ENCODE assay signal across 19 cellular contexts in the genomic region with DNA sequence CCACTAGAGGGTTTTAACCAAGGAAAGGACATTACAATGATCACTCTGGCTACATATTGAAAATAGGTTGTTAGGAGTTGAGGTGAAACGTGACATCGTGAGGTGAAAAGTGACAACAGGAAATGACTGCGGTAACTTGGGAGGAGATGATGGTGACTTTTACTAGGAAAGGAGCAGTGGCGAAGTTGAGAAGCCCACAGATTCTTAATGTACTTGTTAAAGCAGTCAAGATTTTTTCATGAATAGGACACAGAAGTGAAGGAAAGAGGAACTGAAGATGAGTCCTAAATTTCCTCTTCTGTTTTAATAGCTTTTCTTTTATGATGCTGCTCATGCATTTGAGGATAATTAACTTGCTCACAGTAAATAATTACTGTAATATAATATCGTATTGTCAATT. TPM values are rescaled to one million over a fixed set of nuclear protein-coding genes. Genes with fewer than 3 reads are reported as not detected.
DNase-seq lines count a peak whose midpoint lies in the region; ATAC-seq and TF ChIP-seq lines count a peak whose summit lies in the region.
"Had no signal": no experiment of that assay in that cellular context is flagged by ENCODE, and none has a peak within 500 bp of the region (broad histone marks: within the 10 kb centered on the region; RNA-seq: fewer than 3 reads in every experiment).

No MANE protein-coding gene starts in this region.

- peaks cover 71% of the 10 kb centered on the region for H3K36me3 Mint-ChIP-seq in CD8-positive, alpha-beta T cell
- peaks cover 22% of the 10 kb centered on the region for H3K36me3 Mint-ChIP-seq in activated CD8-positive, alpha-beta T cell treated with anti-CD3 and anti-CD28 coated beads, Interleukin-2, amount 10 ng/mL, durations not matched to agents 7 days and 5 days (ENCODE audit: low read depth)

- no peak overlapping the region for H4K91ac ChIP-seq in neuronal stem cell (ENCODE audit: low read depth, low read length, poor library complexity)

- no peak overlapping the region for H2BK120ac ChIP-seq in neuronal stem cell (ENCODE audit: low read depth, low read length)

- no peak overlapping the region for H3K14ac ChIP-seq in neuronal stem cell (ENCODE audit: low read length)

- H3K18ac ChIP-seq in neuronal stem cell (ENCODE audit: low read length): no peak overlapping the region

- no peaks in the 10 kb centered on the region for H4K20me1 ChIP-seq in PC-3 (ENCODE audit: low read length)
- H4K20me1 ChIP-seq: BLaER1 treated with 17β-estradiol and CSF1 and Interleukin-3, amounts not matched to agents 10 nM and 100 nM had no signal

- no peak overlapping the region for H2AFZ ChIP-seq in neuronal stem cell (ENCODE audit: low read length)
- no peak overlapping the region for H2AFZ ChIP-seq in PC-3 (ENCODE audit: low read length)
- H2AFZ ChIP-seq: GM23248 had no signal

- CTCF ChIA-PET in CD8-positive, alpha-beta T cell (lab: Charles Lee): no interaction called here
- CTCF ChIA-PET in activated CD8-positive, alpha-beta T cell treated with anti-CD3 and anti-CD28 coated beads, Interleukin-2, amount 10 ng/mL, durations not matched to agents 7 days and 5 days (lab: Charles Lee): no interaction called here
- CTCF ChIA-PET in PC-3 (lab: Charles Lee): no interaction called here

- no peak overlapping the region for H3K23ac ChIP-seq in neuronal stem cell (ENCODE audit: low read depth, low read length, poor library complexity)

- no peaks in the 10 kb centered on the region for H3K9me2 ChIP-seq in PC-3 (replicated peaks; ENCODE audit: low read length)

- H3K27me3 Mint-ChIP-seq in CD8-positive, alpha-beta T cell (ENCODE audit: low read depth): no peaks in the 10 kb centered on the region
- H3K27me3 Mint-ChIP-seq in activated CD8-positive, alpha-beta T cell treated with anti-CD3 and anti-CD28 coated beads, Interleukin-2, amount 10 ng/mL, durations not matched to agents 7 days and 5 days (ENCODE audit: low read depth): no peaks in the 10 kb centered on the region
- H3K27me3 Mint-ChIP-seq: IgD-negative memory B cell had no signal

- H3K27ac Mint-ChIP-seq in CD8-positive, alpha-beta T cell: peak overlapping the region; percentile 28
- H3K27ac Mint-ChIP-seq in activated CD8-positive, alpha-beta T cell treated with anti-CD3 and anti-CD28 coated beads, Interleukin-2, amount 10 ng/mL, durations not matched to agents 7 days and 5 days: peak overlapping the region; percentile 47

- peaks cover 11% of the 10 kb centered on the region for H3K4me1 Mint-ChIP-seq in CD8-positive, alpha-beta T cell (ENCODE audit: low read depth)
- peaks cover 11% of the 10 kb centered on the region for H3K4me1 Mint-ChIP-seq in activated CD8-positive, alpha-beta T cell treated with anti-CD3 and anti-CD28 coated beads, Interleukin-2, amount 10 ng/mL, durations not matched to agents 7 days and 5 days (ENCODE audit: low read depth)

- no peak overlapping the region for H3K27ac ChIP-seq in CD8-positive, alpha-beta T cell (ENCODE audit: low read depth, low read length)
- H3K27ac ChIP-seq in neuronal stem cell (replicated peaks; ENCODE audit: low read length): no peak overlapping the region
- no peak overlapping the region for H3K27ac ChIP-seq in effector memory CD4-positive, alpha-beta T cell (ENCODE audit: insufficient read depth, low read length, poor library complexity, severe bottlenecking)
- H3K27ac ChIP-seq in PC-3 (ENCODE audit: low read length): no peak overlapping the region
- H3K27ac ChIP-seq: BLaER1 treated with 17β-estradiol and CSF1 and Interleukin-3, amounts not matched to agents 10 nM and 100 nM; GM23248; SJSA1 had no signal

- H2BK15ac ChIP-seq in neuronal stem cell (ENCODE audit: low read length): no peak overlapping the region

- H3K9me3 ChIP-seq in CD8-positive, alpha-beta T cell (ENCODE audit: low read length): no peaks in the 10 kb centered on the region
- H3K9me3 ChIP-seq in neuronal stem cell (replicated peaks in 1 of 2; ENCODE audit: control insufficient read depth in 2 of 2, insufficient read depth in 1 of 2, low read depth in 1 of 2, low read length in 2 of 2) (peaks cover 0 to 6% of the 10 kb centered on the region in 2 donors), PC-3 (ENCODE audit: low read length) (no peaks in the 10 kb centered on the region)
- no peaks in the 10 kb centered on the region for H3K9me3 ChIP-seq in effector memory CD4-positive, alpha-beta T cell (ENCODE audit: control insufficient read depth, low read length)
- H3K9me3 ChIP-seq: MG63, SJSA1 had no signal

- no peaks in the 10 kb centered on the region for H3K27me3 ChIP-seq in CD8-positive, alpha-beta T cell (ENCODE audit: insufficient read depth, low read length)
- H3K27me3 ChIP-seq in neuronal stem cell (ENCODE audit: control insufficient read depth in 3 of 3, insufficient read depth in 3 of 3, low read depth in 1 of 3, low read length in 3 of 3) (no peaks in the 10 kb centered on the region), PC-3 (ENCODE audit: low read length) (no peaks in the 10 kb centered on the region)
- H3K27me3 ChIP-seq in effector memory CD4-positive, alpha-beta T cell (replicated peaks; ENCODE audit: control insufficient read depth, insufficient read depth, low read length, poor library complexity, severe bottlenecking): no peaks in the 10 kb centered on the region
- H3K27me3 ChIP-seq: BLaER1 treated with 17β-estradiol and CSF1 and Interleukin-3, amounts not matched to agents 10 nM and 100 nM; MG63; SJSA1 had no signal

- H3K4me3 ChIP-seq in CD8-positive, alpha-beta T cell (ENCODE audit: low read depth, low read length): no peak overlapping the region
- no peak overlapping the region for H3K4me3 ChIP-seq in neuronal stem cell (ENCODE audit: low read length in 2 of 2)
- no peak overlapping the region for H3K4me3 ChIP-seq in effector memory CD4-positive, alpha-beta T cell (ENCODE audit: insufficient read depth, low read depth, low read length, poor library complexity, severe bottlenecking)
- no peak overlapping the region for H3K4me3 ChIP-seq in PC-3 (ENCODE audit: low read length)
- H3K4me3 ChIP-seq: BLaER1 treated with 17β-estradiol and CSF1 and Interleukin-3, amounts not matched to agents 10 nM and 100 nM; GM23248; MG63; SJSA1 had no signal

- intact Hi-C loops in CD8-positive, alpha-beta T cell (cut with DNase I, micrococcal nuclease): no loop called here
- intact Hi-C loops in PC-3 (cut with micrococcal nuclease): no loop called here

- H3F3A ChIP-seq in PC-3 (ENCODE audit: low read length, unreplicated experiment): no peaks in the 10 kb centered on the region

- H3K9ac ChIP-seq in neuronal stem cell (ENCODE audit: low read depth, low read length, poor library complexity) (no peak overlapping the region), PC-3 (ENCODE audit: low read length) (no peak overlapping the region)
- H3K9ac ChIP-seq: BLaER1 treated with 17β-estradiol and CSF1 and Interleukin-3, amounts not matched to agents 10 nM and 100 nM; GM23248 had no signal

- in situ Hi-C loops in KBM-7 (cut with MboI; ENCODE audit: low pct_unique_long_range_greater_than_20kb, low sequenced_read_pairs): no loop called here

- no peak overlapping the region for H3K4me3 Mint-ChIP-seq in CD8-positive, alpha-beta T cell
- no peak overlapping the region for H3K4me3 Mint-ChIP-seq in activated CD8-positive, alpha-beta T cell treated with anti-CD3 and anti-CD28 coated beads, Interleukin-2, amount 10 ng/mL, durations not matched to agents 7 days and 5 days
- H3K4me3 Mint-ChIP-seq: IgD-negative memory B cell had no signal

- H2BK5ac ChIP-seq in neuronal stem cell (ENCODE audit: low read length): no peak overlapping the region

- peaks cover 3% of the 10 kb centered on the region for H3K79me1 ChIP-seq in neuronal stem cell (ENCODE audit: low read depth, low read length)

- WGBS in neuronal stem cell (ENCODE audit: extremely low coverage in 2 of 2, insufficient read length in 2 of 2, insufficient replicate concordance in 1 of 2), 2 donors: no CpG with 5 or more reads among the region's 5 CpGs

- H2AK5ac ChIP-seq in neuronal stem cell (ENCODE audit: low read depth, low read length): no peak overlapping the region

- H3K4me2 ChIP-seq in neuronal stem cell (ENCODE audit: insufficient read depth, low read length, poor library complexity, severe bottlenecking): no peak overlapping the region
- no peak overlapping the region for H3K4me2 ChIP-seq in PC-3 (ENCODE audit: low read length)
- H3K4me2 ChIP-seq: BLaER1 treated with 17β-estradiol and CSF1 and Interleukin-3, amounts not matched to agents 10 nM and 100 nM had no signal

- no peaks in the 10 kb centered on the region for H3K9me3 Mint-ChIP-seq in CD8-positive, alpha-beta T cell
- H3K9me3 Mint-ChIP-seq in activated CD8-positive, alpha-beta T cell treated with anti-CD3 and anti-CD28 coated beads, Interleukin-2, amount 10 ng/mL, durations not matched to agents 7 days and 5 days (ENCODE audit: insufficient read depth): peaks cover 4% of the 10 kb centered on the region
- H3K9me3 Mint-ChIP-seq: IgD-negative memory B cell had no signal

- POLR2A ChIA-PET in CD8-positive, alpha-beta T cell (lab: Charles Lee): no interaction called here
- POLR2A ChIA-PET in activated CD8-positive, alpha-beta T cell treated with anti-CD3 and anti-CD28 coated beads, Interleukin-2, amount 10 ng/mL, durations not matched to agents 7 days and 5 days (lab: Charles Lee): no interaction called here
- POLR2A ChIA-PET in PC-3 (lab: Charles Lee; ENCODE audit: unreplicated experiment): no interaction called here

- no peak for ATAC-seq in CD8-positive, alpha-beta T cell
- peak; percentile 51 for ATAC-seq in activated CD8-positive, alpha-beta T cell treated with anti-CD3 and anti-CD28 coated beads, Interleukin-2, amount 10 ng/mL, durations not matched to agents 7 days and 5 days
- ATAC-seq in PC-3 (no peak), GM18909 (IDR thresholded peaks at IDR 0.05; ENCODE audit: poor library complexity, unreplicated experiment) (no peak)

- H3K79me2 ChIP-seq in PC-3 (ENCODE audit: low read length): no peaks in the 10 kb centered on the region

- H2BK12ac ChIP-seq in neuronal stem cell (ENCODE audit: low read length): no peak overlapping the region

- BruUV-seq in PC-3 (replicated peaks; lab: Mats Ljungman, UMichigan): no TSS peak

- TF ChIP-seq CTCF in CD8-positive, alpha-beta T cell (IDR thresholded peaks at IDR 0.05): no peak
- TF ChIP-seq CTCF in PC-3 (conservative IDR thresholded peaks at IDR 0.05; ENCODE audit: low read depth, low read length): no peak

- peak overlapping the region; percentile 86 for H4K8ac ChIP-seq in neuronal stem cell (ENCODE audit: low read depth, low read length)

- no peak for DNase-seq in CD8-positive, alpha-beta T cell
- DNase-seq in KBM-7 (peak; percentile 76), neuronal stem cell (ENCODE audit: low spot score) (no peak), PC-3 (no peak)
- DNase-seq in activated CD8-positive, alpha-beta T cell treated with anti-CD3 and anti-CD28 coated beads, Interleukin-2, amount 10 ng/mL, durations not matched to agents 7 days and 5 days: peak; percentile 35
- no peak for DNase-seq in effector memory CD4-positive, alpha-beta T cell
- DNase-seq: DMS79 treated with DMSO at 0.1 percent for 48 hours, GM23248, HCEC 1CT, MG63, NCI-H1105 treated with DMSO at 0.1 percent for 48 hours, NCI-H1694 treated with DMSO at 0.1 percent for 48 hours, NCI-H510A treated with DMSO at 0.1 percent for 48 hours, NCI-H774, SW 1271 had no signal

- H3K4ac ChIP-seq in neuronal stem cell (ENCODE audit: low read length): no peak overlapping the region

- no peaks in the 10 kb centered on the region for H3K36me3 ChIP-seq in CD8-positive, alpha-beta T cell (ENCODE audit: insufficient read depth, low read length)
- H3K36me3 ChIP-seq in neuronal stem cell (replicated peaks in 1 of 2; ENCODE audit: control insufficient read depth in 2 of 2, insufficient read depth in 2 of 2, low read length in 2 of 2) (no peaks in the 10 kb centered on the region), PC-3 (ENCODE audit: low read depth, low read length) (no peaks in the 10 kb centered on the region)
- H3K36me3 ChIP-seq in effector memory CD4-positive, alpha-beta T cell (ENCODE audit: control insufficient read depth, insufficient read depth, low read length): peaks cover 7% of the 10 kb centered on the region
- H3K36me3 ChIP-seq: MG63, SJSA1 had no signal

- no peaks in the 10 kb centered on the region for H3K4me1 ChIP-seq in CD8-positive, alpha-beta T cell (ENCODE audit: insufficient read depth, low read length)
- H3K4me1 ChIP-seq in neuronal stem cell (ENCODE audit: control insufficient read depth in 2 of 2, insufficient read depth in 1 of 2, low read depth in 1 of 2, low read length in 2 of 2): no peaks in the 10 kb centered on the region
- H3K4me1 ChIP-seq in effector memory CD4-positive, alpha-beta T cell (ENCODE audit: control insufficient read depth, insufficient read depth, low read length, poor library complexity, severe bottlenecking): no peaks in the 10 kb centered on the region
- H3K4me1 ChIP-seq in PC-3 (ENCODE audit: insufficient read depth, low read length): no peaks in the 10 kb centered on the region
- H3K4me1 ChIP-seq: BLaER1 treated with 17β-estradiol and CSF1 and Interleukin-3, amounts not matched to agents 10 nM and 100 nM; SJSA1 had no signal

RNA-seq across cellular contexts. Expression of a gene that starts 59.5 kb away (rescaled TPM):
- total RNA-seq in CD8-positive, alpha-beta T cell: 10 to 100 TPM; 25.1 to 31.2 TPM
- total RNA-seq in activated CD8-positive, alpha-beta T cell treated with anti-CD3 and anti-CD28 coated beads, Interleukin-2, amount 10 ng/mL, durations not matched to agents 7 days and 5 days: 10 to 100 TPM; 22.3 to 23.9 TPM
- 5.7 TPM for polyA plus RNA-seq in neuronal stem cell (2013, experiment 1 of 2)
- 6.0 TPM for polyA plus RNA-seq in neuronal stem cell (2013, experiment 2 of 2)
- 9.2 and 16.1 TPM in 2 replicates for total RNA-seq in PC-3 (2014; rRNA removed)

Comparison
In these comparisons a context has a peak if more than half of its experiments do, and no peak if none do; other contexts are left out.
1. DNase-seq: peak in KBM-7 (single experiment) and activated CD8-positive, alpha-beta T cell treated with anti-CD3 and anti-CD28 coated beads, Interleukin-2, amount 10 ng/mL, durations not matched to agents 7 days and 5 days (single experiment); none in CD8-positive, alpha-beta T cell (0 of 7), neuronal stem cell (single experiment), effector memory CD4-positive, alpha-beta T cell (0 of 3) and PC-3 (single experiment).